ENCODE assay signal across 17 cellular contexts in the genomic region with DNA sequence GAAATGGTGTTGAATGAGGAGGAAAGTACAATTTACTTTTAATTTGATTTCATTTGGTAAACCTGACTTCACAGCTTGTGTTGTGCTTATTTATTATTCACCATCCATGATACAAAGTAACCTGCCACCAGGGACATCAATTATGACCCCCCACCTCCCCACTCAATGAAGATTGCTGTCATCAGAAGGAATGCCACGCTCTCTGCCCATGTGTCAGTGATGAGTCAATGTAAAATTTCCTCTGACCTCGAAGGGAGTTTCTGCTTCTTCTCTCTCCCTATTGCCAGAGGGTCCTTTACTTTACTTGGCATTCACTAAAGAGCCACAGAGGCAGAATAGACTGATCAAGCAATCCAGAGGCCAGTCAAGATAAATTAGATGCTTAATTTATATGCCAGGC.
DNase-seq lines count a peak whose midpoint lies in the region; ATAC-seq and TF ChIP-seq lines count a peak whose summit lies in the region.
"Had no signal": no experiment of that assay in that cellular context is flagged by ENCODE, and none has a peak within 500 bp of the region (broad histone marks: within the 10 kb centered on the region; RNA-seq: fewer than 3 reads in every experiment).

No MANE protein-coding gene starts in this region.

- no peaks in the 10 kb centered on the region for H3K36me3 ChIP-seq in smooth muscle cell (ENCODE audit: low read depth)
- no peaks in the 10 kb centered on the region for H3K36me3 ChIP-seq in effector memory CD4-positive, alpha-beta T cell (ENCODE audit: control insufficient read depth, insufficient read depth, low read length)

- no peak overlapping the region for H2AFZ ChIP-seq in smooth muscle cell (ENCODE audit: low read depth)

- no peaks in the 10 kb centered on the region for H3K27me3 ChIP-seq in smooth muscle cell (ENCODE audit: low read depth)
- no peaks in the 10 kb centered on the region for H3K27me3 ChIP-seq in effector memory CD4-positive, alpha-beta T cell (replicated peaks; ENCODE audit: control insufficient read depth, insufficient read depth, low read length, poor library complexity, severe bottlenecking)

- H3K9ac ChIP-seq in smooth muscle cell (ENCODE audit: low read depth), result no peak overlapping the region

- H4K20me1 ChIP-seq in smooth muscle cell (ENCODE audit: low read depth), result no peaks in the 10 kb centered on the region

- peaks cover 61% of the 10 kb centered on the region for H3K4me1 Mint-ChIP-seq in HFFc6 (ENCODE audit: low read depth)
- H3K4me1 Mint-ChIP-seq: nephron progenitor cell had no signal

- H3K4me2 ChIP-seq in smooth muscle cell, result no peak overlapping the region

- no peaks in the 10 kb centered on the region for H3K9me3 ChIP-seq in smooth muscle cell (replicated peaks; ENCODE audit: low read depth)
- H3K9me3 ChIP-seq in effector memory CD4-positive, alpha-beta T cell (ENCODE audit: control insufficient read depth, low read length), result no peaks in the 10 kb centered on the region

- peak; percentile 37 for DNase-seq in HFFc6
- DNase-seq in fibroblast of pulmonary artery (ENCODE audit: low read depth), result peak; percentile 12
- DNase-seq in smooth muscle cell (lab: John Stamatoyannopoulos, UW; ENCODE audit: unreplicated experiment), result no peak
- DNase-seq in effector memory CD4-positive, alpha-beta T cell, result no peak
- DNase-seq in coronary artery (ENCODE audit: low spot score), result no peak
- DNase-seq: activated CD4-positive, CD25-positive, alpha-beta regulatory T cell treated with anti-CD3 and anti-CD28 coated beads, Interleukin-2, amount 50 U/mL, for 72 hours; amniotic stem cell; NCI-H1694 treated with DMSO at 0.1 percent for 48 hours; NCI-H446; nephron progenitor cell; SHP77 treated with DMSO at 0.1 percent for 48 hours; stimulated activated naive CD8-positive, alpha-beta T cell treated with anti-CD3 and anti-CD28 coated beads, Interleukin-15, Interleukin-2, amounts not matched to agents 100 U/mL and 50 U/mL, for 24 hours had no signal

- no peaks in the 10 kb centered on the region for H3K9me3 Mint-ChIP-seq in HFFc6
- H3K9me3 Mint-ChIP-seq: nephron progenitor cell, type B pancreatic cell had no signal

- WGBS in smooth muscle cell (ENCODE audit: low lambda C conversion rate), result 5% methylated on average over 2 of the region's 2 CpGs

- H3K79me2 ChIP-seq in smooth muscle cell (ENCODE audit: low read depth), result no peaks in the 10 kb centered on the region

- H3K27me3 Mint-ChIP-seq in HFFc6 (ENCODE audit: insufficient read depth), result peaks cover 2% of the 10 kb centered on the region
- H3K27me3 Mint-ChIP-seq: type B pancreatic cell had no signal

- no peaks in the 10 kb centered on the region for H3K4me1 ChIP-seq in smooth muscle cell (ENCODE audit: low read depth)
- H3K4me1 ChIP-seq in effector memory CD4-positive, alpha-beta T cell (ENCODE audit: control insufficient read depth, insufficient read depth, low read length, poor library complexity, severe bottlenecking), result no peaks in the 10 kb centered on the region

- no peaks in the 10 kb centered on the region for H3K36me3 Mint-ChIP-seq in HFFc6 (ENCODE audit: low read depth)
- H3K36me3 Mint-ChIP-seq: type B pancreatic cell had no signal

- H3K4me3 Mint-ChIP-seq in HFFc6, result no peak overlapping the region
- H3K4me3 Mint-ChIP-seq: nephron progenitor cell, type B pancreatic cell had no signal

- no peak overlapping the region for H3K27ac Mint-ChIP-seq in HFFc6
- H3K27ac Mint-ChIP-seq: nephron progenitor cell, type B pancreatic cell had no signal

- H3K27ac ChIP-seq in smooth muscle cell (ENCODE audit: low read depth) (peak overlapping the region; percentile 1), coronary artery (no peak overlapping the region)
- no peak overlapping the region for H3K27ac ChIP-seq in effector memory CD4-positive, alpha-beta T cell (ENCODE audit: insufficient read depth, low read length, poor library complexity, severe bottlenecking)
- H3K27ac ChIP-seq: C4-2B had no signal

- ATAC-seq in SK-N-SH treated with all-trans-retinoic acid at 6 μM for 48 hours (peak; percentile 76), esophagus mucosa (no peak)
- ATAC-seq: HCT116; stimulated activated naive CD8-positive, alpha-beta T cell treated with anti-CD3 and anti-CD28 coated beads, Interleukin-15, Interleukin-2, amounts not matched to agents 100 U/mL and 50 U/mL, for 24 hours had no signal

- H3F3A ChIP-seq in smooth muscle cell (ENCODE audit: low read depth), result no peaks in the 10 kb centered on the region

- H3K4me3 ChIP-seq in fibroblast of pulmonary artery (replicated peaks; ENCODE audit: low read depth, low read length) (no peak overlapping the region), smooth muscle cell (no peak overlapping the region), coronary artery (no peak overlapping the region)
- H3K4me3 ChIP-seq in effector memory CD4-positive, alpha-beta T cell (ENCODE audit: insufficient read depth, low read depth, low read length, poor library complexity, severe bottlenecking), result no peak overlapping the region

- TF ChIP-seq CTCF in HFFc6 (IDR thresholded peaks at IDR 0.05) (no peak), fibroblast of pulmonary artery (IDR thresholded peaks at IDR 0.05; ENCODE audit: low read length, missing control alignments) (no peak), smooth muscle cell (IDR thresholded peaks at IDR 0.05; ENCODE audit: borderline replicate concordance, insufficient read depth, poor library complexity, severe bottlenecking) (no peak), coronary artery (IDR thresholded peaks at IDR 0.05) (no peak)

TF ChIP-seq in SK-N-SH treated with all-trans-retinoic acid at 6 μM for 48 hours, 23 proteins besides CTCF, POLR2A, EP300 and RAD21:
- TF ChIP-seq RARB (CRISPR knock-in tag; IDR thresholded peaks at IDR 0.05), result no peak
- 0 out of 2 replicates have a peak, but pooled peaks have one; percentile 28 for TF ChIP-seq ISL1 (CRISPR knock-in tag; IDR thresholded peaks at IDR 0.05)
- no peak for TF ChIP-seq ESRRG (CRISPR knock-in tag; IDR thresholded peaks at IDR 0.05)
- TF ChIP-seq, protein P1, sequence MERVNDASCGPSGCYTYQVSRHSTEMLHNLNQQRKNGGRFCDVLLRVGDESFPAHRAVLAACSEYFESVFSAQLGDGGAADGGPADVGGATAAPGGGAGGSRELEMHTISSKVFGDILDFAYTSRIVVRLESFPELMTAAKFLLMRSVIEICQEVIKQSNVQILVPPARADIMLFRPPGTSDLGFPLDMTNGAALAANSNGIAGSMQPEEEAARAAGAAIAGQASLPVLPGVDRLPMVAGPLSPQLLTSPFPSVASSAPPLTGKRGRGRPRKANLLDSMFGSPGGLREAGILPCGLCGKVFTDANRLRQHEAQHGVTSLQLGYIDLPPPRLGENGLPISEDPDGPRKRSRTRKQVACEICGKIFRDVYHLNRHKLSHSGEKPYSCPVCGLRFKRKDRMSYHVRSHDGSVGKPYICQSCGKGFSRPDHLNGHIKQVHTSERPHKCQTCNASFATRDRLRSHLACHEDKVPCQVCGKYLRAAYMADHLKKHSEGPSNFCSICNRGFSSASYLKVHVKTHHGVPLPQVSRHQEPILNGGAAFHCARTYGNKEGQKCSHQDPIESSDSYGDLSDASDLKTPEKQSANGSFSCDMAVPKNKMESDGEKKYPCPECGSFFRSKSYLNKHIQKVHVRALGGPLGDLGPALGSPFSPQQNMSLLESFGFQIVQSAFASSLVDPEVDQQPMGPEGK (CRISPR knock-in tag; IDR thresholded peaks at IDR 0.05; ENCODE audit: borderline replicate concordance), result 0 out of 2 replicates have a peak, but pooled peaks have one; percentile 57

Comparison
In these comparisons a context has a peak if more than half of its experiments do, and no peak if none do; other contexts are left out.
1. DNase-seq: peak in HFFc6 (single experiment) and fibroblast of pulmonary artery (single experiment); none in smooth muscle cell (single experiment), effector memory CD4-positive, alpha-beta T cell (0 of 3) and coronary artery (single experiment).